ENCODE assay signal across 2 cellular contexts in genomic region chr17:61455754-61456681, GRCh38.
TF ChIP-seq lines count a peak whose summit lies in the region.

No MANE protein-coding gene starts in this region.

TF ChIP-seq in HepG2, 621 proteins besides CTCF, POLR2A, EP300 and RAD21:
- no peak for TF ChIP-seq RERE (CRISPR knock-in tag; IDR thresholded peaks at IDR 0.05; ENCODE audit: low read depth)
- no peak for TF ChIP-seq ZNF282 (IDR thresholded peaks at IDR 0.05; ENCODE audit: partially characterized antibody)
- TF ChIP-seq ZBTB33 (CRISPR knock-in tag; IDR thresholded peaks at IDR 0.05), result peak; percentile 28; the same call in 1 of the 2 replicates
- TF ChIP-seq ZNF724P (CRISPR knock-in tag; IDR thresholded peaks at IDR 0.05; ENCODE audit: borderline replicate concordance), result 0 out of 2 replicates have a peak, but pooled peaks have one; percentile 31
- no peak for TF ChIP-seq ZNF160 (CRISPR knock-in tag; IDR thresholded peaks at IDR 0.05)
- TF ChIP-seq ZNF639 (CRISPR knock-in tag; conservative IDR thresholded peaks at IDR 0.05), result no peak
- TF ChIP-seq KDM3A (CRISPR knock-in tag; IDR thresholded peaks at IDR 0.05; ENCODE audit: low read depth), result no peak
- no peak for TF ChIP-seq ZNF354B (CRISPR knock-in tag; IDR thresholded peaks at IDR 0.05)
- no peak for TF ChIP-seq SKI (IDR thresholded peaks at IDR 0.05; ENCODE audit: partially characterized antibody)

TF ChIP-seq in H1, 55 proteins besides CTCF, POLR2A, EP300 and RAD21:
- TF ChIP-seq EZH2 (IDR thresholded peaks at IDR 0.05; ENCODE audit: low read depth, low read length, severe bottlenecking), result peak; percentile 27
- TF ChIP-seq CHD2 (IDR thresholded peaks at IDR 0.05; ENCODE audit: low read length), result no peak
- TF ChIP-seq MAX (IDR thresholded peaks at IDR 0.05), result peak; percentile 86
- TF ChIP-seq E2F6 (IDR thresholded peaks at IDR 0.05), result peak; percentile 83
- TF ChIP-seq PHF8 (conservative IDR thresholded peaks at IDR 0.05; ENCODE audit: low read depth, low read length), result no peak
